8 cellular contexts compared by ENCODE assay signal in the genomic region with DNA sequence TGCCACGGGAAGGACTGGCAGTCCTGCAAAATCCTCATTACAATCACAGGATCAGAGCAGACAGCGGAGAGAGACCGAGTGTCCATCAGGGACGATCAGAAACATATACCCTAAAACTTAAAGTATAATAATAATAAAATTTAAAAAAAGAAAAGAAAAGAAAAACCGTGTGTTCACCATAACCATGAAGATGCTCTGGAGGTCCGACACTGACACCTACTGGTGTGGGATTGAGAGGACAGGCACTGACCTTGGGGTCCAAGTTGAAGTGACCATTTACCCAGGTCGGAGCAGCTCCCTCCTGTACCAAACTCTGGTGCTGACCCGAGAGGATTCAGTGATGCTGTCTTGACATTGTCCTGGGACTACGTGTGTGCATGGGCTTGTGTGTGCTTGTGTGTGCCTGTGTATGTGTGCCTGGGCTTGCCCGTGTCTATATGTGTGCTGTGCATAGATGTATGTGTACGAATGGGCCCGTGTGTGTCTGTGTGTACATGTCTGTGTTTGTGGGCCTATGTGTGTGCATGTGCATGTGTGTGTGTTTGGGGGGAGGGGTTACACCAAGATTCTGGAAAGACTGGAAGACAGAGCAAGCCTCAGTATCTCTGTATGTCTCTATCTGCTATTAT. TPM values are rescaled to one million over a fixed set of nuclear protein-coding genes. Genes with fewer than 3 reads are reported as not detected.
DNase-seq lines count a peak whose midpoint lies in the region; ATAC-seq and TF ChIP-seq lines count a peak whose summit lies in the region.

No MANE protein-coding gene starts in this region.

- H3K4me3 ChIP-seq in astrocyte of the spinal cord (ENCODE audit: low read depth, low read length) (no peak overlapping the region), left lung (no peak overlapping the region)

- intact Hi-C loops in left lung (cut with DNase I) = no loop called here

- TF ChIP-seq CTCF in AG09319 (IDR thresholded peaks at IDR 0.05; ENCODE audit: low read depth, low read length) (peak; percentile 57), astrocyte of the spinal cord (IDR thresholded peaks at IDR 0.05; ENCODE audit: low read depth, low read length) (peak; percentile 66), left lung (IDR thresholded peaks at IDR 0.05) (peak; percentile 52 to 62)

- no peaks in the 10 kb centered on the region for H3K9me3 ChIP-seq in left lung

- peaks cover 0 to 57% of the 10 kb centered on the region in 2 donors for H3K27me3 ChIP-seq in left lung

- DNase-seq in AG09319 (ENCODE audit: extremely low read depth, low read depth) (no peak), G401 (ENCODE audit: low spot score) (peak; percentile 71), NCI-H2196 treated with DMSO at 0.1 percent for 48 hours (lab: John Stamatoyannopoulos, UW; ENCODE audit: unreplicated experiment) (peak; percentile 7), astrocyte of the spinal cord (ENCODE audit: low read depth, low spot score) (peak; percentile 8), left lung (no peak), NCI-H2081 treated with DMSO at 0.1 percent for 48 hours (lab: John Stamatoyannopoulos, UW) (no peak)

- peaks cover 0 to 45% of the 10 kb centered on the region in 2 donors for H3K4me1 ChIP-seq in left lung

- no peak overlapping the region for H3K27ac ChIP-seq in left lung

- no peaks in the 10 kb centered on the region for H3K36me3 ChIP-seq in left lung

- in situ Hi-C loops in G401 (cut with HindIII; ENCODE audit: low sequenced_read_pairs) = no loop called here
- in situ Hi-C loops in astrocyte of the spinal cord (cut with HindIII; ENCODE audit: low sequenced_read_pairs) = no loop called here

- ATAC-seq in left lung = peak; percentile 57
- no peak for ATAC-seq in HG02610 (IDR thresholded peaks at IDR 0.05; ENCODE audit: unreplicated experiment)
- no peak for ATAC-seq in HG03342 (IDR thresholded peaks at IDR 0.05; ENCODE audit: unreplicated experiment)

RNA-seq across cellular contexts. Expression of a gene that starts 10.0 kb away (rescaled TPM):
- not detected in 2 replicates for total RNA-seq in G401 (2014; rRNA removed; shearing (Covaris generic))
- total RNA-seq in left lung = under 1 TPM in 1 of 2 donors, not detected in 1; 0.29 TPM

RNA-seq across cellular contexts. Expression of a gene that starts 21.5 kb away (rescaled TPM):
- not detected in 2 replicates for total RNA-seq in G401 (2014; rRNA removed; shearing (Covaris generic))
- 10 to 100 TPM in 1 of 2 donors, 1 to 10 TPM in 1; 3.2 to 28.7 TPM for total RNA-seq in left lung

RNA-seq across cellular contexts. Expression of a gene that starts 34.7 kb away (rescaled TPM):
- total RNA-seq in G401 (2014; rRNA removed; shearing (Covaris generic)) = not detected in 2 replicates
- under 1 TPM in 1 of 2 donors, not detected in 1; 0.76 TPM for total RNA-seq in left lung

RNA-seq across cellular contexts. Expression of a gene that starts 56.1 kb away (rescaled TPM):
- not detected in 2 replicates for total RNA-seq in G401 (2014; rRNA removed; shearing (Covaris generic))
- total RNA-seq in left lung = 10 to 100 TPM in 1 of 2 donors, 1 to 10 TPM in 1; 6.6 to 11.0 TPM

Comparison
In these comparisons a context has a peak if more than half of its experiments do, and no peak if none do; other contexts are left out.
1. DNase-seq: peak in G401 (single experiment), NCI-H2196 treated with DMSO at 0.1 percent for 48 hours (single experiment) and astrocyte of the spinal cord (single experiment); none in AG09319 (single experiment), left lung (0 of 2) and NCI-H2081 treated with DMSO at 0.1 percent for 48 hours (single experiment).
2. Peak in every context shown above with its lines, with median percentiles within 50 percentile points of each other: CTCF ChIP-seq.